In the genomic region with DNA sequence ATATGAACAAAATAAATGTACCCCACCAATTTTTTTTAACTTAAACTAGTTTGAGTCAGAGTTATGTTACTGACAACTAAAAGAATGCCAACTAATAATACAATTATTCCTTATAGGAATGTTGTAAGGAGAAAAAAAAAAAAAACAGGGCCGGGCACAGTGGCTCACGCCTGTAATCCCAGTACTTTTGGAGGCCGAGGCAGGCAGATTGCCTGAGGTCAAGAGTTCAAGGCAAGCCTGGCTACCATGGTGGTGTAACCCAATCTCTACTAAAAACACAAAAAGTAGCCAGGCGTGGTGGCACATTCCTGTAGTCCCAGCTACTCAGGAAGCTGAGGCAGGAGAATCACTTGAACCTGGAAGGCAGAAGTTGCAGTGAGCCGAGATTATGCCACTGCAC, we compare ENCODE assay signal across 12 cellular contexts. TPM values are rescaled to one million over a fixed set of nuclear protein-coding genes. Genes with fewer than 3 reads are reported as not detected.
A peak's percentile ranks its signal among the peaks of the same experiment; 100 is the strongest.
DNase-seq lines count a peak whose midpoint lies in the region; TF ChIP-seq lines count a peak whose summit lies in the region.
"Not testable (repeated sequence)": the region's sequence is repeated elsewhere in the genome, so short reads cannot be mapped to it uniquely, and the experiment has no call there.
"Had no signal": no experiment of that assay in that cellular context is flagged by ENCODE, and none has a peak within 500 bp of the region (broad histone marks: within the 10 kb centered on the region; RNA-seq: fewer than 3 reads in every experiment).

No MANE protein-coding gene starts in this region.

- not testable (repeated sequence) for TF ChIP-seq EP300 in SK-N-SH (IDR thresholded peaks at IDR 0.05; ENCODE audit: borderline replicate concordance in 1 of 2, low read depth in 1 of 2, low read length in 1 of 2)

- not testable (repeated sequence) for BruUV-seq in mammary epithelial cell (replicated peaks; lab: Mats Ljungman, UMichigan)

- peaks cover 30% of the 10 kb centered on the region for H3K27me3 Mint-ChIP-seq in nephron progenitor cell (ENCODE audit: low read depth, poor library complexity)

- intact Hi-C loops in mammary epithelial cell (cut with micrococcal nuclease) = not testable (repeated sequence)

- not testable (repeated sequence) for H3K9me3 ChIP-seq in SK-N-SH; mammary epithelial cell (replicated peaks; ENCODE audit: insufficient read depth, low read length)

- peaks cover 11% of the 10 kb centered on the region; the same call in 1 of the 2 replicates for H3K27me3 ChIP-seq in SK-N-SH (ENCODE audit: insufficient read depth)
- H3K27me3 ChIP-seq in mammary epithelial cell (ENCODE audit: insufficient read depth, low read length) = not testable (repeated sequence)

- TF ChIP-seq CTCF in C4-2B (conservative IDR thresholded peaks at IDR 0.05); SK-N-SH (IDR thresholded peaks at IDR 0.05); mammary epithelial cell (conservative IDR thresholded peaks at IDR 0.05 in 1 of 2, IDR thresholded peaks at IDR 0.05 in 1 of 2; ENCODE audit: extremely low read depth in 1 of 2, insufficient read depth in 1 of 2, low read depth in 1 of 2, low read length in 2 of 2); nephron progenitor cell (IDR thresholded peaks at IDR 0.05): not testable (repeated sequence)

- not testable (repeated sequence) for H2AFZ ChIP-seq in SK-N-SH (ENCODE audit: low read depth)
- peak overlapping the region; percentile 30 for H2AFZ ChIP-seq in mammary epithelial cell (ENCODE audit: low read depth, low read length)

- not testable (repeated sequence) for H3K79me2 ChIP-seq in SK-N-SH (ENCODE audit: insufficient read depth); mammary epithelial cell (ENCODE audit: insufficient read depth, low read length)

- not testable (repeated sequence) for H3K4me3 Mint-ChIP-seq in nephron progenitor cell

- not testable (repeated sequence) for H4K20me1 ChIP-seq in SK-N-SH (ENCODE audit: insufficient read depth); mammary epithelial cell (ENCODE audit: insufficient read depth, low read length)

- not testable (repeated sequence) for H3K9ac ChIP-seq in SK-N-SH; mammary epithelial cell (ENCODE audit: insufficient read depth, low read length)

- H3K4me3 ChIP-seq in SK-N-SH (ENCODE audit: low read depth in 2 of 2, low read length in 1 of 2); mammary epithelial cell (replicated peaks in 1 of 3; ENCODE audit: insufficient read depth in 1 of 3, low read depth in 2 of 3, low read length in 3 of 3): not testable (repeated sequence)

- DNase-seq in ELR (ENCODE audit: low read depth) (peak; percentile 23), LHCN-M2 (ENCODE audit: low read depth) (peak; percentile 2), glomerular visceral epithelial cell (ENCODE audit: extremely low spot score) (peak; percentile 27), nephron progenitor cell (peak; percentile 29)
- not testable (repeated sequence) for DNase-seq in SK-N-SH, mammary epithelial cell

- 16% methylated on average over 5 of the region's 5 CpGs for WGBS in SK-N-SH (ENCODE audit: low lambda C conversion rate)
- WGBS in mammary epithelial cell (ENCODE audit: low coverage, missing lambda C conversion rate) = 26% methylated on average over 4 of the region's 5 CpGs

- CTCF ChIA-PET in SK-N-SH (lab: Yijun Ruan, JAX); mammary epithelial cell (lab: Charles Lee; ENCODE audit: low non-redundant PET): not testable (repeated sequence)

- not testable (repeated sequence) for H3K9me2 ChIP-seq in SK-N-SH

- H3K36me3 Mint-ChIP-seq in nephron progenitor cell (ENCODE audit: low read depth) = not testable (repeated sequence)

- POLR2A ChIA-PET in SK-N-SH (lab: Yijun Ruan, JAX) = not testable (repeated sequence)

- H3K27ac ChIP-seq in C4-2B = peak overlapping the region; percentile 34; the same call in 1 of the 2 replicates
- H3K27ac ChIP-seq in SK-N-SH (ENCODE audit: low read depth in 2 of 2, low read length in 1 of 2) = peak overlapping the region in 1 of 2 experiments; percentile 14; a peak in 1 of 4 replicates
- peak overlapping the region; percentile 4 for H3K27ac ChIP-seq in mammary epithelial cell (ENCODE audit: insufficient read depth, low read depth, low read length)
- peak overlapping the region; percentile 99 for H3K27ac ChIP-seq in temporal lobe (ENCODE audit: low read depth, low read length)

- H3K4me2 ChIP-seq in SK-N-SH = peak overlapping the region; percentile 51
- H3K4me2 ChIP-seq in mammary epithelial cell (ENCODE audit: insufficient read depth, low read depth, low read length) = not testable (repeated sequence)

- H3F3A ChIP-seq in SK-N-SH (replicated peaks; ENCODE audit: insufficient read depth) = not testable (repeated sequence)

- not testable (repeated sequence) for H3K27ac Mint-ChIP-seq in nephron progenitor cell

- TF ChIP-seq RAD21 in SK-N-SH (IDR thresholded peaks at IDR 0.05; ENCODE audit: low read length) = not testable (repeated sequence)

- not testable (repeated sequence) for H3K4me1 ChIP-seq in SK-N-SH (ENCODE audit: control insufficient read depth in 1 of 2, insufficient read depth in 2 of 2, low read depth in 1 of 2, low read length in 1 of 2)
- peaks cover 16% of the 10 kb centered on the region for H3K4me1 ChIP-seq in mammary epithelial cell (ENCODE audit: insufficient read depth, low read length)

- H3K9me3 Mint-ChIP-seq in nephron progenitor cell = peaks cover 26% of the 10 kb centered on the region

- not testable (repeated sequence) for H3K36me3 ChIP-seq in SK-N-SH (replicated peaks in 1 of 2; ENCODE audit: control insufficient read depth in 1 of 2, insufficient read depth in 2 of 2, low read length in 1 of 2); mammary epithelial cell (ENCODE audit: insufficient read depth, low read length)

- dilution Hi-C loops in mammary epithelial cell (cut with HindIII; ENCODE audit: low sequenced_read_pairs) = loop anchor here (10.0 kb wide), 1 partner anchor 88 kb away; no protein-coding TSS in a partner anchor

- peaks cover 28% of the 10 kb centered on the region for H3K4me1 Mint-ChIP-seq in nephron progenitor cell

- in situ Hi-C loops in mammary epithelial cell (cut with MboI; ENCODE audit: low sequenced_read_pairs in 2 of 2) = loop anchor here in 1 of 2 donors (10.0 kb wide), 1 partner anchor 88 kb away; no protein-coding TSS in a partner anchor

TF ChIP-seq in SK-N-SH, 30 proteins besides CTCF, POLR2A, EP300 and RAD21:
- TF ChIP-seq RXRA (IDR thresholded peaks at IDR 0.05; ENCODE audit: borderline replicate concordance, low read depth) = peak; percentile 71

RNA-seq across cellular contexts. Expression of a gene that starts 6.6 kb away (rescaled TPM):
- total RNA-seq in LHCN-M2 (2014; rRNA removed) (0.06 TPM in 1 of 2 replicates, not detected in the other), mammary epithelial cell (100 to 1,000 TPM in 1 of 2 donors, 10 to 100 TPM in 1; 35.8 to 109 TPM), temporal lobe (21.1 TPM)
- polyA plus RNA-seq in LHCN-M2 (2012) = 2.9 TPM
- polyA plus RNA-seq in SK-N-SH (2012; rRNA removed) (4.6 and 7.3 TPM in 2 replicates), mammary epithelial cell (8.0 TPM)
- 5.3 and 6.3 TPM in 2 replicates for polyA plus RNA-seq in SK-N-SH (2012; cell fraction: cytosol; rRNA removed)
- polyA plus RNA-seq in SK-N-SH (2012; cell fraction: nucleus; rRNA removed) = 13.8 and 19.1 TPM in 2 replicates
- polyA minus RNA-seq in mammary epithelial cell = 112 TPM
- total RNA-seq: CD8-positive, alpha-beta T cell had no signal
- polyA plus RNA-seq: CD14-positive monocyte, GM23338, IgD-negative memory B cell had no signal

Comparison
In these comparisons a context has a peak if more than half of its experiments do, and no peak if none do; other contexts are left out.
1. RNA of a gene that starts 6.6 kb away (total RNA-seq): 35.8 to 109 TPM in mammary epithelial cell and 21.1 TPM in temporal lobe (single experiment); 0.06 TPM in LHCN-M2; every median in the first group is over 10 times any median in the second.